8 cellular contexts compared by ENCODE assay signal in the genomic region with DNA sequence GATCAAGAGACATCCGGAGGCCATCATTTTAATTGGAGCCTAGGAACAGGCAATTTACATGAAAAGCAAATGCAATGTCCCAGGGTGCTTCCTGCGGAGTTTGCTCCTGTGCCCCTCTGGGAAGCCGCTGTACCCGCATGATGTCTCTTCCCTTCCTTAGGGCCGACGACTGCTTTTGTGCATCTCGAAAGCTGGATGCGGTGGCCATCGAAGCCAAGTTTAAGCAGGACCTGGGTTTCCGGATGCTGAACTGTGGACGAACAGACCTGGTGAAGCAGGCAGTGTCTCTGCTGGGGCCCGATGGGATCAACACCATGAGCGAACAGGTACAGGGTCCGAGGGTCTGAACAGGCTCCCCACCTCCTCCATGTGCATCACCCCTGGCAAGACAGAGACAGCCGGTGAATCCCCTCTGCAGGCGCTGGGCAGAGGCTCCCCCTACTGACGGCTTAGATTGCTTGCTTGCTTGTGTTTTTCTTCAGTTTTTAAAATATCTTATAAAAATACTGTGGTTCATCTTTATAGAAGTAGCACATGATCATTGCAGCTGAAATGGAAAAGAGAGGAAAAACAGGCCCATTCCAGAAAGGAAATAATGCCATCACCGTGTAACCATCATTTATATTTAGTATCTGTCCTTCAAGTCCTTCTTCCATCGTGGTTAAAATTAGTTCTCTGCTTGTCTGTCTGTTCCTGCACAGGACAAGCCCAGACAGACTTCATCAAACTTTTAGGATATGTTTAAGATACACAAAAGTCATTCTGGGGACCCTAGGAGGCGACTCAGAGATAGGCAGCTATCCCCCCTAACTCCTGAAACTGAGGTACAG.
DNase-seq lines count a peak whose midpoint lies in the region; ATAC-seq and TF ChIP-seq lines count a peak whose summit lies in the region.

No MANE protein-coding gene starts in this region.

- intact Hi-C loops in testis (cut with DNase I; ENCODE audit: low total_unique reads) = no loop called here

- no peaks in the 10 kb centered on the region for H3K27me3 ChIP-seq in testis

- no peaks in the 10 kb centered on the region for H3K9me3 Mint-ChIP-seq in activated CD4-positive, alpha-beta T cell treated with anti-CD3 and anti-CD28 coated beads, Interleukin-2, amount 10 ng/mL, durations not matched to agents 7 days and 5 days
- no peaks in the 10 kb centered on the region for H3K9me3 Mint-ChIP-seq in activated naive CD8-positive, alpha-beta T cell treated with anti-CD3 and anti-CD28 coated beads, Interleukin-2, amount 10 ng/mL, durations not matched to agents 7 days and 5 days

- POLR2A ChIA-PET in activated CD4-positive, alpha-beta T cell treated with anti-CD3 and anti-CD28 coated beads, Interleukin-2, amount 10 ng/mL, durations not matched to agents 7 days and 5 days (lab: Charles Lee) = no interaction called here
- POLR2A ChIA-PET in activated naive CD8-positive, alpha-beta T cell treated with anti-CD3 and anti-CD28 coated beads, Interleukin-2, amount 10 ng/mL, durations not matched to agents 7 days and 5 days (lab: Charles Lee) = no interaction called here

- peaks cover 3% of the 10 kb centered on the region for H3K36me3 Mint-ChIP-seq in activated CD4-positive, alpha-beta T cell treated with anti-CD3 and anti-CD28 coated beads, Interleukin-2, amount 10 ng/mL, durations not matched to agents 7 days and 5 days (ENCODE audit: low read depth)
- peaks cover 3% of the 10 kb centered on the region for H3K36me3 Mint-ChIP-seq in activated naive CD8-positive, alpha-beta T cell treated with anti-CD3 and anti-CD28 coated beads, Interleukin-2, amount 10 ng/mL, durations not matched to agents 7 days and 5 days

- H3K27me3 Mint-ChIP-seq in activated CD4-positive, alpha-beta T cell treated with anti-CD3 and anti-CD28 coated beads, Interleukin-2, amount 10 ng/mL, durations not matched to agents 7 days and 5 days = no peaks in the 10 kb centered on the region
- no peaks in the 10 kb centered on the region for H3K27me3 Mint-ChIP-seq in activated naive CD8-positive, alpha-beta T cell treated with anti-CD3 and anti-CD28 coated beads, Interleukin-2, amount 10 ng/mL, durations not matched to agents 7 days and 5 days

- no peak overlapping the region for H3K27ac ChIP-seq in testis

- H3K4me1 ChIP-seq in testis = no peaks in the 10 kb centered on the region

- CTCF ChIA-PET in activated CD4-positive, alpha-beta T cell treated with anti-CD3 and anti-CD28 coated beads, Interleukin-2, amount 10 ng/mL, durations not matched to agents 7 days and 5 days (lab: Charles Lee) = interaction anchor here (1.1 to 1.5 kb wide), 2 partner anchors 9 to 11 kb away, joined by 4 to 5 read pairs; no protein-coding TSS in a partner anchor

- TF ChIP-seq CTCF in testis (IDR thresholded peaks at IDR 0.05) = peak in 2 of 3 experiments; percentile 18 to 47

- H3K27ac Mint-ChIP-seq in activated CD4-positive, alpha-beta T cell treated with anti-CD3 and anti-CD28 coated beads, Interleukin-2, amount 10 ng/mL, durations not matched to agents 7 days and 5 days = no peak overlapping the region
- H3K27ac Mint-ChIP-seq in activated naive CD8-positive, alpha-beta T cell treated with anti-CD3 and anti-CD28 coated beads, Interleukin-2, amount 10 ng/mL, durations not matched to agents 7 days and 5 days = no peak overlapping the region

- DNase-seq in activated CD4-positive, alpha-beta T cell treated with anti-CD3 and anti-CD28 coated beads, Interleukin-2, amount 10 ng/mL, durations not matched to agents 7 days and 5 days = peak; percentile 27
- DNase-seq in activated CD4-positive, alpha-beta T cell treated with anti-CD3 and anti-CD28 coated beads, Interleukin-2, amount 50 U/mL, for 1 hour = no peak
- DNase-seq in M059J (ENCODE audit: low read depth) (peak; percentile 19), islet precursor cell (peak; percentile 78), testis (peak; percentile 37)
- peak; percentile 40 for DNase-seq in activated naive CD8-positive, alpha-beta T cell treated with anti-CD3 and anti-CD28 coated beads, Interleukin-2, amount 10 ng/mL, durations not matched to agents 7 days and 5 days

- 64 to 65% methylated on average over 20 of the region's 20 CpGs for whole genome bisulfite sequencing in testis, 2 donors

- H3K4me3 ChIP-seq in testis = no peak overlapping the region

- no peaks in the 10 kb centered on the region for H3K36me3 ChIP-seq in testis (ENCODE audit: low read depth, missing control alignments)

- H3K4me1 Mint-ChIP-seq in activated CD4-positive, alpha-beta T cell treated with anti-CD3 and anti-CD28 coated beads, Interleukin-2, amount 10 ng/mL, durations not matched to agents 7 days and 5 days = peaks cover 1% of the 10 kb centered on the region
- H3K4me1 Mint-ChIP-seq in activated naive CD8-positive, alpha-beta T cell treated with anti-CD3 and anti-CD28 coated beads, Interleukin-2, amount 10 ng/mL, durations not matched to agents 7 days and 5 days = no peaks in the 10 kb centered on the region

- no peaks in the 10 kb centered on the region for H3K9me3 ChIP-seq in testis

- TF ChIP-seq POLR2A in testis (IDR thresholded peaks at IDR 0.05) = no peak

- no peak overlapping the region for H3K4me3 Mint-ChIP-seq in activated CD4-positive, alpha-beta T cell treated with anti-CD3 and anti-CD28 coated beads, Interleukin-2, amount 10 ng/mL, durations not matched to agents 7 days and 5 days
- no peak overlapping the region for H3K4me3 Mint-ChIP-seq in activated naive CD8-positive, alpha-beta T cell treated with anti-CD3 and anti-CD28 coated beads, Interleukin-2, amount 10 ng/mL, durations not matched to agents 7 days and 5 days

- no peak for ATAC-seq in activated naive CD8-positive, alpha-beta T cell treated with anti-CD3 and anti-CD28 coated beads, Interleukin-2, amount 10 ng/mL, durations not matched to agents 7 days and 5 days (ENCODE audit: low read depth)
- ATAC-seq in GM18873 (IDR thresholded peaks at IDR 0.05; ENCODE audit: low FRiP score, unreplicated experiment) (no peak), GM18867 (IDR thresholded peaks at IDR 0.05; ENCODE audit: unreplicated experiment) (no peak)
